Comparison of ENCODE assay signal across 1 cellular context in genomic region chr3:194367992-194368841, GRCh38.
TF ChIP-seq lines count a peak whose summit lies in the region.

No MANE protein-coding gene starts in this region.

TF ChIP-seq in H1, 55 proteins besides CTCF, POLR2A, EP300 and RAD21:
- TF ChIP-seq RFX5 (IDR thresholded peaks at IDR 0.05; ENCODE audit: borderline replicate concordance, low read depth, low read length), result no peak
- no peak for TF ChIP-seq NANOG (IDR thresholded peaks at IDR 0.05; ENCODE audit: insufficient read depth, low read depth, low read length, poor library complexity, severe bottlenecking)
- TF ChIP-seq PHF8 (conservative IDR thresholded peaks at IDR 0.05; ENCODE audit: low read depth, low read length), result no peak
- no peak for TF ChIP-seq MAX (IDR thresholded peaks at IDR 0.05)
